In genomic region chr9:90226839-90227338, GRCh38 we compare ENCODE assay signal across 8 cellular contexts.
DNase-seq lines count a peak whose midpoint lies in the region; TF ChIP-seq lines count a peak whose summit lies in the region.
"Not testable (repeated sequence)": the region's sequence is repeated elsewhere in the genome, so short reads cannot be mapped to it uniquely, and the experiment has no call there.

No MANE protein-coding gene starts in this region.

- not testable (repeated sequence) for H3K79me1 ChIP-seq in mesenchymal stem cell (replicated peaks; ENCODE audit: low read length, poor library complexity, severe bottlenecking)

- not testable (repeated sequence) for H3K4me3 ChIP-seq in AG04449 (ENCODE audit: low read depth, low read length); GM23248; epithelial cell of proximal tubule (ENCODE audit: low read depth, low read length); mesenchymal stem cell (ENCODE audit: insufficient read depth in 1 of 2, low read depth in 1 of 2, low read length in 2 of 2)

- not testable (repeated sequence) for H3K4ac ChIP-seq in mesenchymal stem cell (ENCODE audit: low read depth in 1 of 2, low read length in 2 of 2)

- H4K91ac ChIP-seq in mesenchymal stem cell (ENCODE audit: low read length) = not testable (repeated sequence)

- not testable (repeated sequence) for H3K4me1 Mint-ChIP-seq in activated T-helper 1 cell treated with anti-CD3 and anti-CD28 coated beads, Interleukin-12 subunit alpha, Interleukin-12 subunit beta, Interleukin-2, Interleukin-4 antibody, amounts not matched to agents 30 ng/mL and 10 ng/mL and 1 ng/mL, durations not matched to agents 14 hours and 24 hours and 36 hours (ENCODE audit: low read depth)

- not testable (repeated sequence) for H3K27ac ChIP-seq in GM23248; mesenchymal stem cell (ENCODE audit: low read length, poor library complexity, severe bottlenecking)

- H3K9ac ChIP-seq in GM23248; mesenchymal stem cell (ENCODE audit: low read length): not testable (repeated sequence)

- H3K36me3 ChIP-seq in GM23248 (ENCODE audit: low read depth); mesenchymal stem cell (ENCODE audit: control insufficient read depth in 1 of 2, insufficient read depth in 2 of 2, low read depth in 1 of 2, low read length in 2 of 2): not testable (repeated sequence)

- not testable (repeated sequence) for H4K8ac ChIP-seq in mesenchymal stem cell (ENCODE audit: low read length)

- DNase-seq in AG04449 (ENCODE audit: low read depth, low spot score) (peak; percentile 1), GM23248 (peak; percentile 34), NCI-H2107 treated with DMSO at 0.1 percent for 48 hours (lab: John Stamatoyannopoulos, UW; ENCODE audit: unreplicated experiment) (peak; percentile 39), T follicular helper cell (ENCODE audit: low read depth) (peak; percentile 52), mesenchymal stem cell (peak; percentile 60)
- DNase-seq in activated T-helper 1 cell treated with anti-CD3 and anti-CD28 coated beads, Interleukin-12 subunit alpha, Interleukin-12 subunit beta, Interleukin-2, Interleukin-4 antibody, amounts not matched to agents 30 ng/mL and 10 ng/mL and 1 ng/mL, durations not matched to agents 14 hours and 24 hours and 36 hours (ENCODE audit: low spot score) = peak; percentile 64
- DNase-seq in epithelial cell of proximal tubule (ENCODE audit: low read depth) = not testable (repeated sequence)
- peak; percentile 54 for DNase-seq in stimulated activated CD4-positive, alpha-beta T cell treated with anti-CD3 and anti-CD28 coated beads, Interleukin-2, amount 100 ng/mL, for 4 hours (ENCODE audit: low read depth)

- H3K79me2 ChIP-seq in GM23248 (ENCODE audit: insufficient read depth) = not testable (repeated sequence)

- H3K18ac ChIP-seq in mesenchymal stem cell (ENCODE audit: low read depth in 1 of 2, low read length in 2 of 2) = not testable (repeated sequence)

- not testable (repeated sequence) for H3K9me3 Mint-ChIP-seq in activated T-helper 1 cell treated with anti-CD3 and anti-CD28 coated beads, Interleukin-12 subunit alpha, Interleukin-12 subunit beta, Interleukin-2, Interleukin-4 antibody, amounts not matched to agents 30 ng/mL and 10 ng/mL and 1 ng/mL, durations not matched to agents 14 hours and 24 hours and 36 hours

- H3K27ac Mint-ChIP-seq in activated T-helper 1 cell treated with anti-CD3 and anti-CD28 coated beads, Interleukin-12 subunit alpha, Interleukin-12 subunit beta, Interleukin-2, Interleukin-4 antibody, amounts not matched to agents 30 ng/mL and 10 ng/mL and 1 ng/mL, durations not matched to agents 14 hours and 24 hours and 36 hours = not testable (repeated sequence)

- H2AFZ ChIP-seq in GM23248; mesenchymal stem cell (ENCODE audit: low read depth, low read length): not testable (repeated sequence)

- WGBS in GM23248 (ENCODE audit: low coverage in 1 of 2, low lambda C conversion rate in 2 of 2, missing lambda C conversion rate in 2 of 2), 2 experiments = 33 to 34% methylated on average over 10 of the region's 10 CpGs
- WGBS in mesenchymal stem cell = 50% methylated on average over 7 of the region's 10 CpGs

- peak overlapping the region; percentile 36 for H2AK5ac ChIP-seq in mesenchymal stem cell (ENCODE audit: low read length, severe bottlenecking)

- TF ChIP-seq CTCF in AG04449 (IDR thresholded peaks at IDR 0.05; ENCODE audit: insufficient read depth, low read length, missing control alignments) = peak; percentile 26
- TF ChIP-seq CTCF in epithelial cell of proximal tubule (conservative IDR thresholded peaks at IDR 0.05; ENCODE audit: low read depth, low read length) = peak; percentile 63

- not testable (repeated sequence) for H4K20me1 ChIP-seq in GM23248 (ENCODE audit: insufficient read depth)

- POLR2A ChIA-PET in AG04449 (lab: Yijun Ruan, JAX) = not testable (repeated sequence)

- H3K4me2 ChIP-seq in GM23248 (ENCODE audit: unreplicated experiment); mesenchymal stem cell (ENCODE audit: low read length, poor library complexity, severe bottlenecking): not testable (repeated sequence)

- in situ Hi-C loops in GM23248 (cut with MboI) = not testable (repeated sequence)

- not testable (repeated sequence) for H3K23ac ChIP-seq in mesenchymal stem cell (ENCODE audit: low read length in 2 of 2)

- not testable (repeated sequence) for H3K9me3 ChIP-seq in GM23248 (ENCODE audit: low read depth); mesenchymal stem cell (ENCODE audit: control insufficient read depth, low read length)

- not testable (repeated sequence) for H3K4me3 Mint-ChIP-seq in activated T-helper 1 cell treated with anti-CD3 and anti-CD28 coated beads, Interleukin-12 subunit alpha, Interleukin-12 subunit beta, Interleukin-2, Interleukin-4 antibody, amounts not matched to agents 30 ng/mL and 10 ng/mL and 1 ng/mL, durations not matched to agents 14 hours and 24 hours and 36 hours

- CTCF ChIA-PET in AG04449 (lab: Yijun Ruan, JAX) = not testable (repeated sequence)

- H3K27me3 Mint-ChIP-seq in activated T-helper 1 cell treated with anti-CD3 and anti-CD28 coated beads, Interleukin-12 subunit alpha, Interleukin-12 subunit beta, Interleukin-2, Interleukin-4 antibody, amounts not matched to agents 30 ng/mL and 10 ng/mL and 1 ng/mL, durations not matched to agents 14 hours and 24 hours and 36 hours (ENCODE audit: insufficient read depth) = not testable (repeated sequence)

- H2BK12ac ChIP-seq in mesenchymal stem cell (ENCODE audit: low read length in 2 of 2) = not testable (repeated sequence)

- not testable (repeated sequence) for H3F3A ChIP-seq in GM23248 (ENCODE audit: insufficient read depth)

- not testable (repeated sequence) for H3K36me3 Mint-ChIP-seq in activated T-helper 1 cell treated with anti-CD3 and anti-CD28 coated beads, Interleukin-12 subunit alpha, Interleukin-12 subunit beta, Interleukin-2, Interleukin-4 antibody, amounts not matched to agents 30 ng/mL and 10 ng/mL and 1 ng/mL, durations not matched to agents 14 hours and 24 hours and 36 hours (ENCODE audit: low read depth)

- intact Hi-C loops in activated T-helper 1 cell treated with anti-CD3 and anti-CD28 coated beads, Interleukin-12 subunit alpha, Interleukin-12 subunit beta, Interleukin-2, Interleukin-4 antibody, amounts not matched to agents 30 ng/mL and 10 ng/mL and 1 ng/mL, durations not matched to agents 14 hours and 24 hours and 36 hours (cut with micrococcal nuclease) = loop anchor here (1.0 to 5.0 kb wide), 6 partner anchors 86 to 1510 kb away; partner anchors contain the start of gene DIRAS2

- H2BK15ac ChIP-seq in mesenchymal stem cell (ENCODE audit: low read depth, poor library complexity, severe bottlenecking) = not testable (repeated sequence)

- H3K27me3 ChIP-seq in GM23248 (replicated peaks; ENCODE audit: insufficient read depth); mesenchymal stem cell (ENCODE audit: control insufficient read depth in 1 of 2, insufficient read depth in 1 of 2, low read length in 2 of 2): not testable (repeated sequence)

- H3K4me1 ChIP-seq in GM23248 (ENCODE audit: insufficient read depth); mesenchymal stem cell (ENCODE audit: control insufficient read depth, insufficient read depth, low read depth, low read length): not testable (repeated sequence)

- H3K14ac ChIP-seq in mesenchymal stem cell (ENCODE audit: low read length in 2 of 2) = not testable (repeated sequence)

- peak overlapping the region; percentile 57 for H2BK5ac ChIP-seq in mesenchymal stem cell (ENCODE audit: low read depth, low read length, poor library complexity, severe bottlenecking)

- not testable (repeated sequence) for H3K9me2 ChIP-seq in GM23248 (ENCODE audit: insufficient read depth)

- not testable (repeated sequence) for H2BK120ac ChIP-seq in mesenchymal stem cell (ENCODE audit: low read depth, low read length)
